In genomic region chr11:63537293-63538101, GRCh38 we compare ENCODE assay signal across 9 cellular contexts. TPM values are rescaled to one million over a fixed set of nuclear protein-coding genes. Genes with fewer than 3 reads are reported as not detected.
DNase-seq lines count a peak whose midpoint lies in the region; ATAC-seq and TF ChIP-seq lines count a peak whose summit lies in the region.
"Had no signal": no experiment of that assay in that cellular context is flagged by ENCODE, and none has a peak within 500 bp of the region (broad histone marks: within the 10 kb centered on the region; RNA-seq: fewer than 3 reads in every experiment).

No MANE protein-coding gene starts in this region.

- H3K27me3 Mint-ChIP-seq in CD4-positive, CD25-positive, alpha-beta regulatory T cell, result no peaks in the 10 kb centered on the region

- no peaks in the 10 kb centered on the region for H3K9me3 ChIP-seq in CD4-positive, CD25-positive, alpha-beta regulatory T cell (ENCODE audit: control insufficient read depth in 2 of 2, low read length in 2 of 2)
- H3K9me3 ChIP-seq in left lung (no peaks in the 10 kb centered on the region), stomach (no peaks in the 10 kb centered on the region)

- intact Hi-C loops in left lung (cut with DNase I) (no loop called here), stomach (cut with DNase I; ENCODE audit: low total_unique reads) (no loop called here)

- TF ChIP-seq POLR2A in stomach (IDR thresholded peaks at IDR 0.05), result no peak

- 9 to 22% (median 17%) methylated on average over 8 of the region's 8 CpGs for WGBS in stomach, 5 donors

- H3K4me1 Mint-ChIP-seq in CD4-positive, CD25-positive, alpha-beta regulatory T cell, result peaks cover 29 to 94% (median 59%) of the 10 kb centered on the region in 4 donors

- peaks cover 78% of the 10 kb centered on the region for H3K4me1 ChIP-seq in CD4-positive, CD25-positive, alpha-beta regulatory T cell (ENCODE audit: control insufficient read depth, insufficient read depth, low read length, poor library complexity, severe bottlenecking)
- peaks cover 22 to 55% of the 10 kb centered on the region in 2 donors for H3K4me1 ChIP-seq in left lung
- peaks cover 33 to 65% (median 38%) of the 10 kb centered on the region in 4 donors for H3K4me1 ChIP-seq in stomach

- peak overlapping the region; percentile 92 to 99 (median 96) for H3K4me3 Mint-ChIP-seq in CD4-positive, CD25-positive, alpha-beta regulatory T cell

- peaks cover 18% of the 10 kb centered on the region for H3K36me3 Mint-ChIP-seq in CD4-positive, CD25-positive, alpha-beta regulatory T cell

- no peak for DNase-seq in CD4-positive, CD25-positive, alpha-beta regulatory T cell
- DNase-seq in NCI-H2029 (lab: John Stamatoyannopoulos, UW) (peak; percentile 58), T47D (ENCODE audit: low read depth in 1 of 2, low spot score in 1 of 2) (peak; percentile 16 to 41), left lung (peak in 1 of 2 donors; percentile 71), stomach (peak; percentile 86), SKM-1 treated with dmso at 0.1 percent for 144 hours (lab: John Stamatoyannopoulos, UW; ENCODE audit: unreplicated experiment) (no peak)
- no peak for DNase-seq in activated effector memory CD4-positive, alpha-beta T cell treated with anti-CD3 and anti-CD28 coated beads, Interleukin-2, amount 50 U/mL, for 16 hours

- peaks cover 0 to 1% (median 0%) of the 10 kb centered on the region in 7 donors for H3K9me3 Mint-ChIP-seq in CD4-positive, CD25-positive, alpha-beta regulatory T cell

- H3K27ac Mint-ChIP-seq in CD4-positive, CD25-positive, alpha-beta regulatory T cell, result peak overlapping the region; percentile 96 to 98 (median 98)

- peaks cover 10% of the 10 kb centered on the region for H3K36me3 ChIP-seq in CD4-positive, CD25-positive, alpha-beta regulatory T cell (ENCODE audit: control insufficient read depth, insufficient read depth, low read length)
- H3K36me3 ChIP-seq in left lung (no peaks in the 10 kb centered on the region), stomach (peaks cover 0 to 15% (median 9%) of the 10 kb centered on the region in 4 donors)

- ATAC-seq in CD4-positive, CD25-positive, alpha-beta regulatory T cell (ENCODE audit: low read depth in 2 of 2), result peak; percentile 33 to 42
- ATAC-seq in left lung (peak; percentile 82), GM21360 (IDR thresholded peaks at IDR 0.05; ENCODE audit: unreplicated experiment) (no peak)

- H3K27me3 ChIP-seq in CD4-positive, CD25-positive, alpha-beta regulatory T cell (ENCODE audit: control insufficient read depth, insufficient read depth, low read length), result no peaks in the 10 kb centered on the region
- H3K27me3 ChIP-seq in left lung (no peaks in the 10 kb centered on the region), stomach (no peaks in the 10 kb centered on the region)

- peak overlapping the region; percentile 81 for H3K27ac ChIP-seq in CD4-positive, CD25-positive, alpha-beta regulatory T cell (ENCODE audit: insufficient read depth, low read length, poor library complexity, severe bottlenecking)
- H3K27ac ChIP-seq in left lung (peak overlapping the region; percentile 82 to 93), stomach (peak overlapping the region; percentile 80 to 97 (median 92))

- H3K4me3 ChIP-seq in CD4-positive, CD25-positive, alpha-beta regulatory T cell (ENCODE audit: low read depth, low read length), result peak overlapping the region; percentile 91
- peak overlapping the region; percentile 27 to 51 for H3K4me3 ChIP-seq in left lung
- H3K4me3 ChIP-seq in stomach, result peak overlapping the region; percentile 43 to 63 (median 44)

- no peak for TF ChIP-seq CTCF in left lung (IDR thresholded peaks at IDR 0.05)
- no peak for TF ChIP-seq CTCF in stomach (IDR thresholded peaks at IDR 0.05)

- in situ Hi-C loops in T47D (cut with HindIII; ENCODE audit: low pct_unique_long_range_greater_than_20kb, low sequenced_read_pairs), result no loop called here

- TF ChIP-seq EP300 in stomach (IDR thresholded peaks at IDR 0.05), result no peak

RNA-seq across cellular contexts. Expression of gene PLAAT4, which starts 0.9 kb away (rescaled TPM):
- 118 TPM for total RNA-seq in CD4-positive, CD25-positive, alpha-beta regulatory T cell
- 100 to 1,000 TPM; 405 to 493 (median 439) TPM for polyA plus RNA-seq in CD4-positive, CD25-positive, alpha-beta regulatory T cell
- total RNA-seq in left lung (100 to 1,000 TPM; 105 to 217 TPM), stomach (100 to 1,000 TPM in 1 of 5 donors, 10 to 100 TPM in 3, 1 to 10 TPM in 1; 4.0 to 121 (median 12.7) TPM)
- 100 to 1,000 TPM in 1 of 3 donors, 10 to 100 TPM in 2; 86.9 to 262 (median 98.5) TPM for polyA plus RNA-seq in stomach

RNA-seq across cellular contexts. Expression of gene PLAAT2, which starts 25.7 kb away (rescaled TPM):
- not detected for total RNA-seq in CD4-positive, CD25-positive, alpha-beta regulatory T cell
- under 1 TPM in 2 of 4 donors, not detected in 2; 0.28 to 0.47 TPM for polyA plus RNA-seq in CD4-positive, CD25-positive, alpha-beta regulatory T cell
- total RNA-seq in left lung, result 1 to 10 TPM; 5.0 to 6.0 TPM
- 10 to 100 TPM in 1 of 5 donors, 1 to 10 TPM in 1, not detected in 3; 1.3 to 19.5 TPM for total RNA-seq in stomach
- polyA plus RNA-seq in stomach, result 10 to 100 TPM in 1 of 3 donors, 1 to 10 TPM in 2; 6.8 to 66.7 (median 7.6) TPM
- total RNA-seq: kidney epithelial cell had no signal

RNA-seq across cellular contexts. Expression of gene LGALS12, which starts 31.6 kb away (rescaled TPM):
- total RNA-seq in CD4-positive, CD25-positive, alpha-beta regulatory T cell, result 0.94 TPM
- not detected for polyA plus RNA-seq in CD4-positive, CD25-positive, alpha-beta regulatory T cell
- total RNA-seq in left lung (under 1 TPM; 0.20 to 0.86 TPM), stomach (under 1 TPM in 1 of 5 donors, not detected in 4; 0.55 TPM)
- 1 to 10 TPM in 1 of 3 donors, under 1 TPM in 2; 0.38 to 1.1 (median 0.44) TPM for polyA plus RNA-seq in stomach
- total RNA-seq: kidney epithelial cell had no signal

RNA-seq across cellular contexts. Expression of gene PLAAT5, which starts 46.5 kb away (rescaled TPM):
- 1.8 TPM for total RNA-seq in CD4-positive, CD25-positive, alpha-beta regulatory T cell
- polyA plus RNA-seq in CD4-positive, CD25-positive, alpha-beta regulatory T cell, result not detected
- total RNA-seq in left lung (1 to 10 TPM; 1.8 to 4.6 TPM), stomach (1 to 10 TPM in 2 of 5 donors, not detected in 3; 1.8 to 2.4 TPM)
- 1 to 10 TPM; 1.1 to 1.9 (median 1.9) TPM for polyA plus RNA-seq in stomach

Comparison
In these comparisons a context has a peak if more than half of its experiments do, and no peak if none do; other contexts are left out.
1. DNase-seq: peak in NCI-H2029 (single experiment), T47D (2 of 2) and stomach (single experiment); none in CD4-positive, CD25-positive, alpha-beta regulatory T cell (0 of 3), SKM-1 treated with dmso at 0.1 percent for 144 hours (single experiment) and activated effector memory CD4-positive, alpha-beta T cell treated with anti-CD3 and anti-CD28 coated beads, Interleukin-2, amount 50 U/mL, for 16 hours (single experiment).
2. H3K4me3 ChIP-seq: peak in every context shown above with its lines; median percentile 91 in CD4-positive, CD25-positive, alpha-beta regulatory T cell; 44 in stomach; 39 in left lung.
3. Peak in every context shown above with its lines, with median percentiles within 50 percentile points of each other: H3K27ac ChIP-seq.